ENCODE assay signal across 8 cellular contexts in the genomic region with DNA sequence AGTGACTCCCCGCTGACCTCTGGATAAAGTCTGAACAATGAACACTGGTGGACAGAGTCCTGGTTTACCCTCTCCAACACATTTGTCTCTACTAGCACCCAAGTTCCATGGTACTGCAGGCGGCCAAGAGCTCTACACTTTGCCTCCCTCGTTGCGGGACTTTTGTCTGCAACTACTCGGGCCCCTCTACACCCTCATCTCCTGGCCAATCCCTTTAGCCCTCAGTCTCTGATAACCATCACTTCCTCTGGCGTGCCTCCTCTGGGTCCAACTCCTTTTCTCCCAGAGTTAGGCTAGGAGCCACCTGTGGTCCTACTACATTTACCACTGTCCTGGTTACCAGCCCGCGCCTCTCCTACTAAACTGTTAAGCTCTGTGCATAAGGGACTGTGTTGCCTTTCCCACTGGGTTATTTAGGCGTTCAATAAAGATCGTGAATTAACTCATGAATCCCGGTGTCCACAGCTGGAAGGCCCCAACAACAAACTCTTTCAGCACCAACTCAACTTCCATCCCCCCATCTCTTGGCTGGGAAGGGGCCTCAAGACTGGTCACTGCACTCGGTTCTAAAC. TPM values are rescaled to one million over a fixed set of nuclear protein-coding genes. Genes with fewer than 3 reads are reported as not detected.
A peak's percentile ranks its signal among the peaks of the same experiment; 100 is the strongest.
DNase-seq lines count a peak whose midpoint lies in the region; ATAC-seq and TF ChIP-seq lines count a peak whose summit lies in the region.

No MANE protein-coding gene starts in this region.

- ATAC-seq in HG03135 (IDR thresholded peaks at IDR 0.05; ENCODE audit: unreplicated experiment) (no peak), GM19351 (IDR thresholded peaks at IDR 0.05; ENCODE audit: unreplicated experiment) (no peak)

- peak overlapping the region; percentile 96 to 97 for H3K9ac ChIP-seq in stomach smooth muscle (ENCODE audit: low read length in 2 of 2)

- H3K4me1 ChIP-seq in stomach smooth muscle (ENCODE audit: control insufficient read depth, insufficient read depth, low read length) = peaks cover 13% of the 10 kb centered on the region

- BruUV-seq in Calu3 (replicated peaks; lab: Mats Ljungman, UMichigan) = no TSS peak

- no peaks in the 10 kb centered on the region for H3K27me3 Mint-ChIP-seq in Calu3 (ENCODE audit: unreplicated experiment)

- in situ Hi-C loops in astrocyte of the spinal cord (cut with HindIII; ENCODE audit: low sequenced_read_pairs) = no loop called here

- H3K27ac ChIP-seq in KOPT-K1 (ENCODE audit: low read depth, low read length, poor library complexity, severe bottlenecking) (peak overlapping the region; percentile 81), stomach smooth muscle (ENCODE audit: low read length) (peak overlapping the region; percentile 91)

- peaks cover 12% of the 10 kb centered on the region for H3K36me3 ChIP-seq in KOPT-K1 (ENCODE audit: insufficient read depth, low read length)
- H3K36me3 ChIP-seq in stomach smooth muscle (ENCODE audit: control insufficient read depth in 2 of 2, insufficient read depth in 2 of 2, low read length in 2 of 2) = no peaks in the 10 kb centered on the region

- no peaks in the 10 kb centered on the region for H3K9me3 Mint-ChIP-seq in Calu3 (ENCODE audit: low read depth, unreplicated experiment)

- H3K9me3 ChIP-seq in KOPT-K1 (ENCODE audit: insufficient read depth, low read length, poor library complexity, severe bottlenecking) (no peaks in the 10 kb centered on the region), stomach smooth muscle (ENCODE audit: control insufficient read depth in 2 of 2, low read length in 2 of 2) (no peaks in the 10 kb centered on the region)

- intact Hi-C loops in Calu3 (cut with micrococcal nuclease; ENCODE audit: unreplicated experiment) = loop anchor here (2.0 kb wide), 1 partner anchor 25 kb away; no protein-coding TSS in a partner anchor

- peaks cover 31% of the 10 kb centered on the region for H3K4me1 Mint-ChIP-seq in Calu3 (ENCODE audit: low read depth, unreplicated experiment)

- peak overlapping the region; percentile 91 for H3K27ac Mint-ChIP-seq in Calu3 (ENCODE audit: unreplicated experiment)

- H3K27me3 ChIP-seq in stomach smooth muscle (ENCODE audit: control insufficient read depth in 1 of 2, insufficient read depth in 2 of 2, low read length in 2 of 2) = no peaks in the 10 kb centered on the region

- DNase-seq in Calu3 = peak; percentile 19
- no peak for DNase-seq in astrocyte of the spinal cord (ENCODE audit: low read depth, low spot score)
- DNase-seq in kidney glomerular epithelial cell (lab: John Stamatoyannopoulos, UW) = peak; percentile 64
- DNase-seq in stimulated activated CD4-positive, alpha-beta T cell treated with anti-CD3 and anti-CD28 coated beads, Interleukin-12 subunit alpha, Interleukin-12 subunit beta, amount 100 ng/mL, for 4 hours = no peak

- H3K36me3 Mint-ChIP-seq in Calu3 (ENCODE audit: insufficient read depth, unreplicated experiment) = peaks cover 22% of the 10 kb centered on the region

- TF ChIP-seq CTCF in Calu3 (IDR thresholded peaks at IDR 0.05; ENCODE audit: unreplicated experiment) (no peak), astrocyte of the spinal cord (IDR thresholded peaks at IDR 0.05; ENCODE audit: low read depth, low read length) (no peak)

- H3K4me3 Mint-ChIP-seq in Calu3 (ENCODE audit: low read depth, unreplicated experiment) = peak overlapping the region; percentile 93

- CTCF ChIA-PET in Calu3 (lab: Charles Lee) = interaction anchor here (1.6 kb wide), 1 partner anchor 55 kb away, joined by 6 read pairs; no protein-coding TSS in a partner anchor

- H3K4me3 ChIP-seq in astrocyte of the spinal cord (ENCODE audit: low read depth, low read length) = peak overlapping the region; percentile 80
- H3K4me3 ChIP-seq in stomach smooth muscle (ENCODE audit: low read length in 2 of 2) = peak overlapping the region; percentile 94 to 96

RNA-seq across cellular contexts. Expression of a gene that starts 0.8 kb away (rescaled TPM):
- total RNA-seq in Calu3 (2022) = 30.1 and 31.6 TPM in 2 replicates

RNA-seq across cellular contexts. Expression of a gene that starts 26.6 kb away (rescaled TPM):
- 18.1 and 20.4 TPM in 2 replicates for total RNA-seq in Calu3 (2022)

Comparison
In these comparisons a context has a peak if more than half of its experiments do, and no peak if none do; other contexts are left out.
1. DNase-seq: peak in Calu3 (single experiment) and kidney glomerular epithelial cell (single experiment); none in astrocyte of the spinal cord (single experiment) and stimulated activated CD4-positive, alpha-beta T cell treated with anti-CD3 and anti-CD28 coated beads, Interleukin-12 subunit alpha, Interleukin-12 subunit beta, amount 100 ng/mL, for 4 hours (single experiment).